28 cellular contexts compared by ENCODE assay signal in genomic region chr2:162487816-162488215, GRCh38.
"Had no signal": no experiment of that assay in that cellular context is flagged by ENCODE, and none has a peak within 500 bp of the region (broad histone marks: within the 10 kb centered on the region; RNA-seq: fewer than 3 reads in every experiment).

No MANE protein-coding gene starts in this region.

- H3K27me3 ChIP-seq: ascending aorta, MG63 had no signal

- H3K27ac Mint-ChIP-seq: activated CD4-positive, alpha-beta T cell treated with anti-CD3 and anti-CD28 coated beads for 36 hours; activated CD8-positive, alpha-beta T cell treated with anti-CD3 and anti-CD28 coated beads for 36 hours; activated naive CD4-positive, alpha-beta T cell treated with anti-CD3 and anti-CD28 coated beads, Interleukin-2, amount 50 U/mL, for 72 hours; activated naive CD8-positive, alpha-beta T cell treated with anti-CD3 and anti-CD28 coated beads, Interleukin-2, amount 50 U/mL, for 24 hours; brain; T-cell had no signal

- H3K9me3 ChIP-seq: MG63 had no signal

- H3K27me3 Mint-ChIP-seq: activated CD4-positive, alpha-beta T cell treated with anti-CD3 and anti-CD28 coated beads for 36 hours; activated CD8-positive, alpha-beta T cell treated with anti-CD3 and anti-CD28 coated beads for 36 hours; activated naive CD8-positive, alpha-beta T cell treated with anti-CD3 and anti-CD28 coated beads, Interleukin-2, amount 50 U/mL, for 24 hours; brain; T-cell had no signal

- H3K27ac ChIP-seq: ascending aorta, SK-N-MC, VCaP had no signal

- H3K36me3 Mint-ChIP-seq: activated naive CD4-positive, alpha-beta T cell treated with anti-CD3 and anti-CD28 coated beads, Interleukin-2, amount 50 U/mL, for 72 hours; T-cell had no signal

- H3K4me3 Mint-ChIP-seq: activated CD4-positive, alpha-beta T cell treated with anti-CD3 and anti-CD28 coated beads for 36 hours; activated CD8-positive, alpha-beta T cell treated with anti-CD3 and anti-CD28 coated beads for 36 hours; activated naive CD8-positive, alpha-beta T cell treated with anti-CD3 and anti-CD28 coated beads, Interleukin-2, amount 50 U/mL, for 24 hours; brain; T-cell had no signal

- H3K4me1 Mint-ChIP-seq: activated CD4-positive, alpha-beta T cell treated with anti-CD3 and anti-CD28 coated beads for 36 hours; activated naive CD8-positive, alpha-beta T cell treated with anti-CD3 and anti-CD28 coated beads, Interleukin-2, amount 50 U/mL, for 24 hours; brain; T-cell had no signal

- H3K4me3 ChIP-seq: ascending aorta, MG63, SK-N-MC had no signal

- H3K36me3 ChIP-seq: ascending aorta, MG63 had no signal

- ATAC-seq: activated CD4-positive, alpha-beta T cell treated with anti-CD3 and anti-CD28 coated beads for 36 hours; activated CD8-positive, alpha-beta T cell treated with anti-CD3 and anti-CD28 coated beads for 36 hours; activated naive CD4-positive, alpha-beta T cell treated with anti-CD3 and anti-CD28 coated beads, Interleukin-2, amount 50 U/mL, for 72 hours; activated naive CD8-positive, alpha-beta T cell treated with anti-CD3 and anti-CD28 coated beads, Interleukin-2, amount 50 U/mL, for 24 hours; Panc1; Right ventricle myocardium inferior; T-cell had no signal

- H3K4me1 ChIP-seq: ascending aorta had no signal

- DNase-seq: activated CD4-positive, alpha-beta T cell treated with anti-CD3 and anti-CD28 coated beads for 36 hours; activated CD8-positive, alpha-beta memory T cell treated with anti-CD3 and anti-CD28 coated beads, Interleukin-2, amount 50 U/mL, for 48 hours; activated CD8-positive, alpha-beta T cell treated with anti-CD3 and anti-CD28 coated beads for 36 hours; activated naive CD4-positive, alpha-beta T cell; activated naive CD8-positive, alpha-beta T cell treated with anti-CD3 and anti-CD28 coated beads, Interleukin-2, amount 50 U/mL, for 24 hours; activated T-cell treated with anti-CD3 and anti-CD28 coated beads, Interleukin-2, amount 50 U/mL, for 1 hour; amniotic stem cell; MG63; MV-4-11; NCI-H1092 treated with DMSO at 0.1 percent for 48 hours; NCI-H1417 treated with DMSO at 0.1 percent for 48 hours; NCI-H1694; NCI-H2029; NCI-H2107; NCI-H345; NCI-H510A; NCI-H69; NK-92 treated with Interleukin-12 subunit alpha and Interleukin-12 subunit beta, amount 100 ng/mL, for 24 hours; OCI-M1; RPMI8226; T-cell had no signal
